ENCODE assay signal across 7 cellular contexts in genomic region chr17:20979007-20979791, GRCh38.
A peak's percentile ranks its signal among the peaks of the same experiment; 100 is the strongest.
DNase-seq lines count a peak whose midpoint lies in the region; ATAC-seq, FAIRE-seq and TF ChIP-seq lines count a peak whose summit lies in the region.
"Not testable (repeated sequence)": the region's sequence is repeated elsewhere in the genome, so short reads cannot be mapped to it uniquely, and the experiment has no call there.

No MANE protein-coding gene starts in this region.

- not testable (repeated sequence) for TF ChIP-seq POLR2A in endothelial cell of umbilical vein (IDR thresholded peaks at IDR 0.05; ENCODE audit: low read depth, low read length)

- FAIRE-seq in bronchial epithelial cell (lab: Jason Lieb, UNC), result not testable (repeated sequence)
- FAIRE-seq in endothelial cell of umbilical vein (lab: Jason Lieb, UNC), result peak; percentile 26

- not testable (repeated sequence) for H3K9me2 ChIP-seq in PC-3 (replicated peaks; ENCODE audit: low read length)

- POLR2A ChIA-PET in PC-3 (lab: Charles Lee; ENCODE audit: unreplicated experiment); endothelial cell of umbilical vein (lab: Charles Lee): not testable (repeated sequence)

- dilution Hi-C loops in endothelial cell of umbilical vein (cut with MboI; ENCODE audit: extremely low pct_ligation_motif_present, low sequenced_read_pairs), result not testable (repeated sequence)

- not testable (repeated sequence) for H3K4me3 ChIP-seq in PC-3 (ENCODE audit: low read length); bronchial epithelial cell (ENCODE audit: low read depth, low read length); endothelial cell of umbilical vein (replicated peaks in 1 of 3; ENCODE audit: insufficient read depth in 1 of 3, low read depth in 1 of 3, low read length in 3 of 3)

- not testable (repeated sequence) for TF ChIP-seq CTCF in PC-3 (conservative IDR thresholded peaks at IDR 0.05; ENCODE audit: low read depth, low read length); bronchial epithelial cell (IDR thresholded peaks at IDR 0.05; ENCODE audit: insufficient read depth, low read length, severe bottlenecking); endothelial cell of umbilical vein (IDR thresholded peaks at IDR 0.05; ENCODE audit: extremely low read depth in 1 of 2, insufficient read depth in 1 of 2, low read depth in 1 of 2, low read length in 2 of 2)

- not testable (repeated sequence) for H3F3A ChIP-seq in PC-3 (ENCODE audit: low read length, unreplicated experiment)

- H3K4me1 ChIP-seq in PC-3 (ENCODE audit: insufficient read depth, low read length); endothelial cell of umbilical vein (ENCODE audit: control insufficient read depth, extremely low read depth, insufficient read depth, low read length): not testable (repeated sequence)

- not testable (repeated sequence) for H3K79me2 ChIP-seq in PC-3 (ENCODE audit: low read length); endothelial cell of umbilical vein (ENCODE audit: control insufficient read depth, insufficient read depth, low read length)

- not testable (repeated sequence) for H3K27ac ChIP-seq in PC-3 (ENCODE audit: low read length); endothelial cell of umbilical vein (ENCODE audit: insufficient read depth, low read depth, low read length)

- not testable (repeated sequence) for H3K9me3 ChIP-seq in PC-3 (ENCODE audit: low read length); endothelial cell of umbilical vein (replicated peaks; ENCODE audit: control insufficient read depth, insufficient read depth, low read length)

- H3K27me3 ChIP-seq in PC-3 (ENCODE audit: low read length); bronchial epithelial cell (ENCODE audit: control insufficient read depth, insufficient read depth, low read length); endothelial cell of umbilical vein (ENCODE audit: control insufficient read depth in 2 of 2, insufficient read depth in 2 of 2, low read length in 2 of 2): not testable (repeated sequence)

- intact Hi-C loops in PC-3 (cut with micrococcal nuclease); endothelial cell of umbilical vein (cut with micrococcal nuclease): not testable (repeated sequence)

- not testable (repeated sequence) for H2AFZ ChIP-seq in PC-3 (ENCODE audit: low read length); endothelial cell of umbilical vein (ENCODE audit: low read depth, low read length)

- CTCF ChIA-PET in PC-3 (lab: Charles Lee), result not testable (repeated sequence)
- CTCF ChIA-PET in endothelial cell of umbilical vein (lab: Charles Lee), result interaction anchor here (1.2 kb wide), 1 partner anchor 71 kb away, joined by 3 read pairs; no protein-coding TSS in a partner anchor

- BruUV-seq in PC-3 (replicated peaks; lab: Mats Ljungman, UMichigan); endothelial cell of umbilical vein (replicated peaks; lab: Mats Ljungman, UMichigan): not testable (repeated sequence)

- not testable (repeated sequence) for H3K36me3 ChIP-seq in PC-3 (ENCODE audit: low read depth, low read length); bronchial epithelial cell (ENCODE audit: control insufficient read depth, insufficient read depth, low read length); endothelial cell of umbilical vein (ENCODE audit: control insufficient read depth in 2 of 2, extremely low read depth in 1 of 2, insufficient read depth in 2 of 2, low read length in 2 of 2)

- H3K9me1 ChIP-seq in endothelial cell of umbilical vein (replicated peaks; ENCODE audit: control insufficient read depth, extremely low read depth, insufficient read depth, low read length), result not testable (repeated sequence)

- not testable (repeated sequence) for ATAC-seq in PC-3

- H4K20me1 ChIP-seq in PC-3 (ENCODE audit: low read length); endothelial cell of umbilical vein (replicated peaks; ENCODE audit: control insufficient read depth, extremely low read depth, insufficient read depth, low read length): not testable (repeated sequence)

- not testable (repeated sequence) for H3K9ac ChIP-seq in PC-3 (ENCODE audit: low read length); endothelial cell of umbilical vein (replicated peaks; ENCODE audit: extremely low read depth, insufficient read depth, low read length)

- peak; percentile 55 for DNase-seq in DMS 273 (lab: John Stamatoyannopoulos, UW; ENCODE audit: unreplicated experiment)
- peak; percentile 13 for DNase-seq in NCI-H146 (lab: John Stamatoyannopoulos, UW)
- DNase-seq in PC-3, result peak; percentile 30
- peak; percentile 48 for DNase-seq in bronchial epithelial cell (ENCODE audit: low read depth)
- DNase-seq in endothelial cell of umbilical vein (ENCODE audit: low read depth, low spot score), result not testable (repeated sequence)
- DNase-seq in islet precursor cell, result peak; percentile 38
- DNase-seq in mesenteric fat pad (ENCODE audit: low spot score), result peak; percentile 78

- not testable (repeated sequence) for H3K4me2 ChIP-seq in PC-3 (ENCODE audit: low read length); endothelial cell of umbilical vein (ENCODE audit: insufficient read depth, low read length)
